In the genomic region with DNA sequence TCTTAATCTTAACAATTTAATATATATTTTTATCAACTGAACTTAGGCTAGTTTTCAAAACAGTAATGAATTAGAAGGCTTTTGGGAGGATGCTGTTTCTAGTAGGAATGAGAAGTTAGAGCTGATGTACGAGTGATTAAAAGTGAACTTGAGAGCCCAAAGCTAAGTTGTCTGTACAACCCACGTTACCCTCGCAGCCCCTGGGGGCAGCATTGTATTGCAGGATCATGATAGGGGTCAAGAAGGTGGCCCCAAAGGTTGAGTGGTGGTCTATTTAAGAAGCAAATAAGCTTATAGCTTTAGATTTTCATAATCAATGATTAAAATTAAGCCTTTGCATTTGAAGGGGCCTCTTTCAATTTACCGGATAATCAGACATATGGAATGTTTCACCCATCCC, we compare ENCODE assay signal across 26 cellular contexts.
"Had no signal": no experiment of that assay in that cellular context is flagged by ENCODE, and none has a peak within 500 bp of the region (broad histone marks: within the 10 kb centered on the region; RNA-seq: fewer than 3 reads in every experiment).

No MANE protein-coding gene starts in this region.

- H3K27me3 ChIP-seq: gastroesophageal sphincter, neutrophil, ovary, right atrium auricular region, thyroid gland had no signal

- H3K27ac ChIP-seq: epithelial cell of prostate, gastroesophageal sphincter, neutrophil, ovary, psoas muscle, right atrium auricular region, thyroid gland had no signal

- H3K9me3 ChIP-seq: ovary, thyroid gland had no signal

- H3K4me1 ChIP-seq: psoas muscle, right atrium auricular region, thyroid gland had no signal

- H3K4me3 ChIP-seq: gastroesophageal sphincter, ovary, psoas muscle, right atrium auricular region, thyroid gland had no signal

- DNase-seq: activated CD4-positive, alpha-beta memory T cell treated with anti-CD3 and anti-CD28 coated beads for 36 hours; activated CD4-positive, alpha-beta T cell treated with anti-CD3 and anti-CD28 coated beads for 48 hours; activated CD4-positive, CD25-positive, alpha-beta regulatory T cell; activated naive CD4-positive, alpha-beta T cell treated with anti-CD3 and anti-CD28 coated beads for 36 hours; activated naive CD8-positive, alpha-beta T cell treated with anti-CD3 and anti-CD28 coated beads, Interleukin-2, amount 10 ng/mL, durations not matched to agents 7 days and 5 days; activated T-cell treated with anti-CD3 and anti-CD28 coated beads, Interleukin-2, amount 50 U/mL, for 48 hours; amniotic stem cell; cerebellar nuclear complex; cortex of kidney; head of caudate nucleus; hypothalamus; islet precursor cell; left cardiac atrium; ovary; psoas muscle; stimulated activated CD4-positive, alpha-beta T cell treated with anti-CD3 and anti-CD28 coated beads, Interleukin-12 subunit alpha, Interleukin-12 subunit beta, amount 100 ng/mL, for 4 hours; stimulated activated CD4-positive, alpha-beta T cell treated with anti-CD3 and anti-CD28 coated beads, Interleukin-4, amount 100 ng/mL, for 4 hours; stimulated activated naive CD8-positive, alpha-beta T cell treated with anti-CD3 and anti-CD28 coated beads, Interleukin-15, Interleukin-2, amounts not matched to agents 100 U/mL and 50 U/mL, for 24 hours; substantia nigra; T-helper 9 cell; thyroid gland had no signal

- ATAC-seq: gastroesophageal sphincter; left cardiac atrium; natural killer cell treated with Interleukin-12 subunit alpha and Interleukin-12 subunit beta and Interleukin-15 and Interleukin-18, amount 100 ng/mL, for 72 hours; psoas muscle; stimulated activated naive CD8-positive, alpha-beta T cell treated with anti-CD3 and anti-CD28 coated beads, Interleukin-15, Interleukin-2, amounts not matched to agents 100 U/mL and 50 U/mL, for 24 hours had no signal

- H3K36me3 ChIP-seq: gastroesophageal sphincter, neutrophil, ovary, right atrium auricular region, thyroid gland had no signal
